Comparison of ENCODE assay signal across 8 cellular contexts in genomic region chr2:196160101-196160500, GRCh38. TPM values are rescaled to one million over a fixed set of nuclear protein-coding genes. Genes with fewer than 3 reads are reported as not detected.
DNase-seq lines count a peak whose midpoint lies in the region; ATAC-seq, FAIRE-seq and TF ChIP-seq lines count a peak whose summit lies in the region.

No MANE protein-coding gene starts in this region.

- H3K4me3 ChIP-seq in CD4-positive, CD25-positive, alpha-beta regulatory T cell (ENCODE audit: low read depth, low read length) = peak overlapping the region; percentile 100
- H3K4me3 ChIP-seq in mesenchymal stem cell (ENCODE audit: insufficient read depth in 1 of 2, low read depth in 1 of 2, low read length in 2 of 2) (no peak overlapping the region), Caco-2 (ENCODE audit: low read depth, low read length) (no peak overlapping the region)

- intact Hi-C loops in Caco-2 (cut with micrococcal nuclease; ENCODE audit: unreplicated experiment) = no loop called here

- no peak overlapping the region for H3K14ac ChIP-seq in mesenchymal stem cell (ENCODE audit: low read length in 2 of 2)

- H2AFZ ChIP-seq in mesenchymal stem cell (ENCODE audit: low read depth, low read length) = no peak overlapping the region

- H3K4me1 ChIP-seq in CD4-positive, CD25-positive, alpha-beta regulatory T cell (ENCODE audit: control insufficient read depth, insufficient read depth, low read length, poor library complexity, severe bottlenecking) = peaks cover 96% of the 10 kb centered on the region
- peaks cover 2% of the 10 kb centered on the region for H3K4me1 ChIP-seq in mesenchymal stem cell (ENCODE audit: control insufficient read depth, insufficient read depth, low read depth, low read length)
- 0 out of 2 replicates have a peak, but pooled peaks cover 11% of the 10 kb centered on the region for H3K4me1 ChIP-seq in Caco-2

- no peak overlapping the region for H2BK5ac ChIP-seq in mesenchymal stem cell (ENCODE audit: low read depth, low read length, poor library complexity, severe bottlenecking)

- no peak overlapping the region for H4K91ac ChIP-seq in mesenchymal stem cell (ENCODE audit: low read length)

- no peaks in the 10 kb centered on the region for H3K9me3 Mint-ChIP-seq in CD4-positive, CD25-positive, alpha-beta regulatory T cell
- H3K9me3 Mint-ChIP-seq in Caco-2 (ENCODE audit: unreplicated experiment) = no peaks in the 10 kb centered on the region

- peaks cover 38 to 85% (median 71%) of the 10 kb centered on the region in 4 donors for H3K4me1 Mint-ChIP-seq in CD4-positive, CD25-positive, alpha-beta regulatory T cell
- peaks cover 7% of the 10 kb centered on the region for H3K4me1 Mint-ChIP-seq in Caco-2 (ENCODE audit: low read depth, unreplicated experiment)

- no peak overlapping the region for H4K8ac ChIP-seq in mesenchymal stem cell (ENCODE audit: low read length)

- H3K9ac ChIP-seq in mesenchymal stem cell (ENCODE audit: low read length) = peak overlapping the region; percentile 52

- 0% methylated on average over 1 of the region's 3 CpGs for WGBS in mesenchymal stem cell

- DNase-seq in CD4-positive, CD25-positive, alpha-beta regulatory T cell = peak; percentile 68 to 89 (median 87)
- DNase-seq in GM19239 (ENCODE audit: insufficient read length, low spot score) (no peak), RPMI8226 (peak; percentile 91), mesenchymal stem cell (peak; percentile 88), Caco-2 (no peak), SK-N-DZ (ENCODE audit: low spot score) (no peak)
- peak; percentile 91 for DNase-seq in central memory CD4-positive, alpha-beta T cell

- H3K4me3 Mint-ChIP-seq in CD4-positive, CD25-positive, alpha-beta regulatory T cell = peak overlapping the region; percentile 79 to 97 (median 90)
- H3K4me3 Mint-ChIP-seq in Caco-2 (ENCODE audit: unreplicated experiment) = no peak overlapping the region

- peak; percentile 98 for FAIRE-seq in GM19239 (lab: Jason Lieb, UNC)

- H3K36me3 Mint-ChIP-seq in CD4-positive, CD25-positive, alpha-beta regulatory T cell = peaks cover 55% of the 10 kb centered on the region
- peaks cover 52% of the 10 kb centered on the region for H3K36me3 Mint-ChIP-seq in Caco-2 (ENCODE audit: insufficient read depth, unreplicated experiment)

- no peak overlapping the region for H3K18ac ChIP-seq in mesenchymal stem cell (ENCODE audit: low read depth in 1 of 2, low read length in 2 of 2)

- CTCF ChIA-PET in Caco-2 (lab: Charles Lee) = interaction anchor here (0.5 kb wide), 1 partner anchor 177 kb away, joined by 4 read pairs; no protein-coding TSS in a partner anchor

- no peak overlapping the region for H2BK12ac ChIP-seq in mesenchymal stem cell (ENCODE audit: low read length in 2 of 2)

- H3K4me2 ChIP-seq in mesenchymal stem cell (ENCODE audit: low read length, poor library complexity, severe bottlenecking) = no peak overlapping the region

- H3K36me3 ChIP-seq in CD4-positive, CD25-positive, alpha-beta regulatory T cell (ENCODE audit: control insufficient read depth, insufficient read depth, low read length) = peaks cover 63% of the 10 kb centered on the region
- H3K36me3 ChIP-seq in mesenchymal stem cell (ENCODE audit: control insufficient read depth in 1 of 2, insufficient read depth in 2 of 2, low read depth in 1 of 2, low read length in 2 of 2) = peaks cover 5 to 35% of the 10 kb centered on the region in 2 experiments
- H3K36me3 ChIP-seq in Caco-2 (ENCODE audit: control insufficient read depth, insufficient read depth, low read length) = no peaks in the 10 kb centered on the region; the same call in 1 of the 2 replicates

- H2BK15ac ChIP-seq in mesenchymal stem cell (ENCODE audit: low read depth, poor library complexity, severe bottlenecking) = no peak overlapping the region

- peak overlapping the region; percentile 95 for H3K27ac ChIP-seq in CD4-positive, CD25-positive, alpha-beta regulatory T cell (ENCODE audit: insufficient read depth, low read length, poor library complexity, severe bottlenecking)
- no peak overlapping the region for H3K27ac ChIP-seq in mesenchymal stem cell (ENCODE audit: low read length, poor library complexity, severe bottlenecking)

- no peaks in the 10 kb centered on the region for H3K9me3 ChIP-seq in CD4-positive, CD25-positive, alpha-beta regulatory T cell (ENCODE audit: control insufficient read depth in 2 of 2, low read length in 2 of 2)
- H3K9me3 ChIP-seq in mesenchymal stem cell (ENCODE audit: control insufficient read depth, low read length) = no peaks in the 10 kb centered on the region
- no peaks in the 10 kb centered on the region for H3K9me3 ChIP-seq in Caco-2

- H3K79me1 ChIP-seq in mesenchymal stem cell (replicated peaks; ENCODE audit: low read length, poor library complexity, severe bottlenecking) = peaks cover 8% of the 10 kb centered on the region

- H3K4ac ChIP-seq in mesenchymal stem cell (ENCODE audit: low read depth in 1 of 2, low read length in 2 of 2) = no peak overlapping the region

- ATAC-seq in CD4-positive, CD25-positive, alpha-beta regulatory T cell (ENCODE audit: low read depth in 2 of 2) = peak; percentile 55 to 58
- ATAC-seq in HG03139 (IDR thresholded peaks at IDR 0.05; ENCODE audit: unreplicated experiment) = peak; percentile 75

- no peak overlapping the region for H2AK5ac ChIP-seq in mesenchymal stem cell (ENCODE audit: low read length, severe bottlenecking)

- no peak overlapping the region for H2BK120ac ChIP-seq in mesenchymal stem cell (ENCODE audit: low read depth, low read length)

- H3K27me3 Mint-ChIP-seq in CD4-positive, CD25-positive, alpha-beta regulatory T cell = peaks cover 5% of the 10 kb centered on the region
- H3K27me3 Mint-ChIP-seq in Caco-2 (ENCODE audit: insufficient read depth, unreplicated experiment) = no peaks in the 10 kb centered on the region

- H3K27ac Mint-ChIP-seq in CD4-positive, CD25-positive, alpha-beta regulatory T cell = peak overlapping the region; percentile 38 to 84 (median 81)
- no peak overlapping the region for H3K27ac Mint-ChIP-seq in Caco-2 (ENCODE audit: unreplicated experiment)

- TF ChIP-seq CTCF in Caco-2 (IDR thresholded peaks at IDR 0.05; ENCODE audit: insufficient read depth in 1 of 2, low read depth in 1 of 2, low read length in 1 of 2, severe bottlenecking in 1 of 2, unreplicated experiment in 1 of 2) = no peak

- POLR2A ChIA-PET in Caco-2 (lab: Charles Lee) = no interaction called here

- H3K23ac ChIP-seq in mesenchymal stem cell (ENCODE audit: low read length in 2 of 2) = no peak overlapping the region

- no peaks in the 10 kb centered on the region for H3K27me3 ChIP-seq in CD4-positive, CD25-positive, alpha-beta regulatory T cell (ENCODE audit: control insufficient read depth, insufficient read depth, low read length)
- H3K27me3 ChIP-seq in mesenchymal stem cell (ENCODE audit: control insufficient read depth in 1 of 2, insufficient read depth in 1 of 2, low read length in 2 of 2) (no peaks in the 10 kb centered on the region), Caco-2 (replicated peaks; ENCODE audit: control insufficient read depth, insufficient read depth, low read length) (no peaks in the 10 kb centered on the region)

- no TSS peak for BruUV-seq in Caco-2 (replicated peaks; lab: Mats Ljungman, UMichigan)

RNA-seq across cellular contexts. Expression of gene STK17B, which starts 11.3 kb away (rescaled TPM):
- 542 TPM for total RNA-seq in CD4-positive, CD25-positive, alpha-beta regulatory T cell
- polyA plus RNA-seq in CD4-positive, CD25-positive, alpha-beta regulatory T cell = 100 to 1,000 TPM in 2 of 4 donors, 10 to 100 TPM in 2; 97.1 to 116 (median 106) TPM
- 31.0 TPM for polyA plus RNA-seq in mesenchymal stem cell (2013, experiment 1 of 2)
- 33.9 TPM for polyA plus RNA-seq in mesenchymal stem cell (2013, experiment 2 of 2)
- total RNA-seq in Caco-2 (2022) = 54.7 and 58.0 TPM in 2 replicates
- polyA plus RNA-seq in SK-N-DZ (2014; cell fraction: cytosol; rRNA removed) = 8.2 and 10.9 TPM in 2 replicates
- polyA plus RNA-seq in SK-N-DZ (2014; cell fraction: nucleus; rRNA removed) = 4.0 and 4.4 TPM in 2 replicates

Comparison
In these comparisons a context has a peak if more than half of its experiments do, and no peak if none do; other contexts are left out.
1. DNase-seq: peak in CD4-positive, CD25-positive, alpha-beta regulatory T cell (3 of 3), RPMI8226 (single experiment), central memory CD4-positive, alpha-beta T cell (single experiment) and mesenchymal stem cell (single experiment); none in GM19239 (single experiment), Caco-2 (0 of 2) and SK-N-DZ (single experiment).